ENCODE assay signal across 2 cellular contexts in genomic region chr17:81445642-81446500, GRCh38.
TF ChIP-seq lines count a peak whose summit lies in the region.

No MANE protein-coding gene starts in this region.

TF ChIP-seq in HCT116, 20 proteins besides CTCF, POLR2A, EP300 and RAD21:
- no peak for TF ChIP-seq YY1 (IDR thresholded peaks at IDR 0.05; ENCODE audit: extremely low read depth, insufficient replicate concordance, low read depth, low read length)

TF ChIP-seq in WTC11, 78 proteins besides CTCF, POLR2A, EP300 and RAD21:
- no peak for TF ChIP-seq ZMAT4 (CRISPR knock-in tag; IDR thresholded peaks at IDR 0.05)
- TF ChIP-seq SMAD4 (CRISPR knock-in tag; IDR thresholded peaks at IDR 0.05): no peak
- no peak for TF ChIP-seq E2F1 (CRISPR knock-in tag; IDR thresholded peaks at IDR 0.05)
- TF ChIP-seq FOXK1 (CRISPR knock-in tag; IDR thresholded peaks at IDR 0.05): no peak
- TF ChIP-seq ZBTB21 (CRISPR knock-in tag; IDR thresholded peaks at IDR 0.05; ENCODE audit: borderline replicate concordance): no peak
- TF ChIP-seq MLX (CRISPR knock-in tag; IDR thresholded peaks at IDR 0.05): no peak
- TF ChIP-seq CREM (CRISPR knock-in tag; IDR thresholded peaks at IDR 0.05): no peak
- no peak for TF ChIP-seq ZNF263 (CRISPR knock-in tag; IDR thresholded peaks at IDR 0.05; ENCODE audit: low read depth)
- no peak for TF ChIP-seq HMGXB4 (CRISPR knock-in tag; IDR thresholded peaks at IDR 0.05)
- no peak for TF ChIP-seq SP1 (CRISPR knock-in tag; conservative IDR thresholded peaks at IDR 0.05)
- no peak for TF ChIP-seq STAT6 (CRISPR knock-in tag; conservative IDR thresholded peaks at IDR 0.05; ENCODE audit: low read depth)
- TF ChIP-seq NFE2L1 (CRISPR knock-in tag; IDR thresholded peaks at IDR 0.05): no peak
- TF ChIP-seq MXD4 (CRISPR knock-in tag; IDR thresholded peaks at IDR 0.05; ENCODE audit: borderline replicate concordance): no peak
- TF ChIP-seq ZNF425 (CRISPR knock-in tag; conservative IDR thresholded peaks at IDR 0.05): no peak
- TF ChIP-seq TEAD1 (CRISPR knock-in tag; IDR thresholded peaks at IDR 0.05): no peak
- no peak for TF ChIP-seq ZNF219 (CRISPR knock-in tag; IDR thresholded peaks at IDR 0.05; ENCODE audit: borderline replicate concordance)
- TF ChIP-seq CBFB (CRISPR knock-in tag; IDR thresholded peaks at IDR 0.05; ENCODE audit: low read depth): no peak
- no peak for TF ChIP-seq ATF3 (CRISPR knock-in tag; conservative IDR thresholded peaks at IDR 0.05)
- no peak for TF ChIP-seq AR (CRISPR knock-in tag; IDR thresholded peaks at IDR 0.05)
